Comparison of ENCODE assay signal across 1 cellular context in the genomic region with DNA sequence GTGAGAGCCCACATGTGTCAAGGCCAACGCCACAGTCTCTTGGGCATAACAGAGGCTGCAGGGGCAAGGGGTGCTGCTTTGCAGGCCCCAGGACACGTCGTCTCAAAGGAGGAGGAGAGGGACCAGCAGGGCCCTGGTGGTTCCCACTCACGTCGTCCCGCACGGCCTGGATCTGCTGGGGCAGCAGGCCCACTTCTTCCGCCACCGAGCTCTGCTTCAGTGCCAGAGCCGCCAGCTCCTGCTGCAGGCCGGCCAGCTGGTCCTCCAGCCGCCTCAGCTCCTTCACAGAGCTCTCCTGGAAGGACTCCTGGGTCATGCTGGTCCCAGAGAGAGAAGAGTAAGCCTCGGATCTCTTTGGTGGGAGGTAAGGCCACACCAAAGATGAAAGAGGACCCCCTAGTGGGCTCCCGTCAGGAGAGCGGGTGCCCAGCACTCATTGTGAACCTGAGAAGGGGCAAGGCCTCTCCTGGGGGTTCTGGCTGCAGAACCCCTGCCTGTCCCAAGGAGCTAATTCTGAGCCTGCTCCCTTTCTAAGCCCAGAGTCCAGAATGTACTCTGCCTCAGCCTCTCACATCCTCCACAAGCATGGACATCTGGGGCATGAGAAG.
TF ChIP-seq lines count a peak whose summit lies in the region.

No MANE protein-coding gene starts in this region.

TF ChIP-seq in IMR-90, 13 proteins besides CTCF, POLR2A, EP300 and RAD21:
- TF ChIP-seq RFX5 (IDR thresholded peaks at IDR 0.05; ENCODE audit: low read depth, low read length) (no peak), MAZ (IDR thresholded peaks at IDR 0.05; ENCODE audit: borderline replicate concordance, low read depth, low read length) (no peak), FOS (IDR thresholded peaks at IDR 0.05; ENCODE audit: low read depth, low read length) (no peak), NFE2L2 (IDR thresholded peaks at IDR 0.05; ENCODE audit: low read depth, low read length) (no peak), MAFK (IDR thresholded peaks at IDR 0.05; ENCODE audit: low read depth, low read length) (no peak), CEBPB (IDR thresholded peaks at IDR 0.05; ENCODE audit: low read depth, low read length) (no peak), MXI1 (IDR thresholded peaks at IDR 0.05; ENCODE audit: borderline replicate concordance, low read depth, low read length) (no peak), CHD1 (IDR thresholded peaks at IDR 0.05; ENCODE audit: low read depth, low read length) (no peak), RCOR1 (IDR thresholded peaks at IDR 0.05; ENCODE audit: insufficient replicate concordance, low read length) (no peak)
TF ChIP-seq in IMR-90: peak in this region for 0.
